ENCODE assay signal across 1 cellular context in the genomic region with DNA sequence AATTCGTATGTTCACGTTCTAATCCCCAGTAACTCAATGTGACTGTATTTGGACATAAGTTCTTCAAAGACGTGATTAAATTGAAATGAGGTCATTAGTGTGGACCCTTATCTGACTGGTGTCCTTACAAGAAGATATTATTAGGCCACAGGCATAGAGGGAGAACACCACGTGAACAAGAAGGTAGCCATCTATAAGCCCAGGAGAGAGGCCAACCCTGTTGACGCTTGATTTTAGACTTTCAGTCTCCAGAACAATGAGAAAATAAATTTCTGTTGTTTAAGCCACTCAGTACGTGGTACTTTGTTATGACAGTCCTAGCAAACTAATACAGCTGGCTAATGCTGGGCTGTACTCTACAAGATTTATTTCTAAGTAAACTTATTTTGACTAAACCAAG.
TF ChIP-seq lines count a peak whose summit lies in the region.

No MANE protein-coding gene starts in this region.

TF ChIP-seq in endothelial cell of umbilical vein, 7 proteins besides CTCF, POLR2A, EP300 and RAD21:
- TF ChIP-seq JUN (IDR thresholded peaks at IDR 0.05; ENCODE audit: borderline replicate concordance, insufficient read depth, insufficient read length, low read depth), result no peak
- TF ChIP-seq MYC (IDR thresholded peaks at IDR 0.05; ENCODE audit: low read depth, low read length), result no peak
- no peak for TF ChIP-seq FOS (IDR thresholded peaks at IDR 0.05; ENCODE audit: borderline replicate concordance, insufficient read depth, low read length)
- TF ChIP-seq POLR2AphosphoS5 (IDR thresholded peaks at IDR 0.05; ENCODE audit: insufficient read depth, low read depth, low read length), result no peak
- no peak for TF ChIP-seq GATA2 (IDR thresholded peaks at IDR 0.05; ENCODE audit: insufficient read depth, insufficient read length, low read depth, low read length)
- TF ChIP-seq MAX (IDR thresholded peaks at IDR 0.05; ENCODE audit: insufficient read depth, insufficient read length), result no peak
- TF ChIP-seq EZH2 (IDR thresholded peaks at IDR 0.05; ENCODE audit: borderline replicate concordance, low read depth, low read length, severe bottlenecking), result no peak
TF ChIP-seq in endothelial cell of umbilical vein: peak in this region for 0.
